8 cellular contexts compared by ENCODE assay signal in the genomic region with DNA sequence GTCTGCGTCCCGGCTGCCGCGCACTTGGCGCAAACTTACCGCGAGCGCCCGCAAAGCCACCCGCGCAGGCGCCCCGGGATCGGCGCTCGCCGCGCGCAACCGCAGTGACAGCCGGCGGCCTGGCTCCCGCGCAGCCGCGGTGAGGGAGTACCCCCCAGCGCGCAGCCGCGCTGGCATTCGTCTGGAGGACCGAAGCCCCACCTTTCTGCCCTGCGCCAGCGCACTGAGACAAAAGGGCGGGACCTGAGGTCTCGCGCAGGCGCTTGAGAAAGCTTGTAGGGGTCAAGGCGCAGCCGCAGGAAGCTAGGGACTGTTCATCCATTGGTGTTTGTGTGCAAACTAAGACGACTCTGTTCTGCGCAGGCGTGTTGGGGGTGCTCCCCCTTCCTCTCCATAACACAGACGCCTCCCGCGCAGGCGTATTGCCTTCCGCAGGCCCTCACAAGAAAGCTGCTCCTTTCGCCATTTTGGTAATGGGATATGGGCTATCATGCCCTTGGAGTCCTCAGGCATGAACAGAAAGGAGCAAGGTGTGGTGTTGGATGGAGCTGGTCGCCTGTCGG. TPM values are rescaled to one million over a fixed set of nuclear protein-coding genes. Genes with fewer than 3 reads are reported as not detected.
DNase-seq lines count a peak whose midpoint lies in the region; ATAC-seq and TF ChIP-seq lines count a peak whose summit lies in the region.

A gene (minus strand): TSS at position 91 of the 563 bp plus-strand sequence. CDS start 558 bp downstream, outside the sequence.

- H3K4me1 Mint-ChIP-seq in activated naive CD4-positive, alpha-beta T cell treated with anti-CD3 and anti-CD28 coated beads, Interleukin-2, amount 50 U/mL, for 24 hours, result peaks cover 24% of the 10 kb centered on the region

- DNase-seq in GM04504 (ENCODE audit: low read depth) (peak; percentile 100), NCI-H1092 (lab: John Stamatoyannopoulos, UW) (peak; percentile 100), glomerular endothelial cell (ENCODE audit: extremely low read depth, low read depth, low spot score) (peak; percentile 99), occipital lobe (lab: John Stamatoyannopoulos, UW) (peak; percentile 98)

- peak within 1 kb of the TSS; percentile 100 for H3K27ac ChIP-seq in temporal lobe (ENCODE audit: low read depth, low read length)

- H3K36me3 Mint-ChIP-seq in activated naive CD4-positive, alpha-beta T cell treated with anti-CD3 and anti-CD28 coated beads, Interleukin-2, amount 50 U/mL, for 24 hours, result peaks cover 3% of the 10 kb centered on the region

- H3K4me3 Mint-ChIP-seq in activated naive CD4-positive, alpha-beta T cell treated with anti-CD3 and anti-CD28 coated beads, Interleukin-2, amount 50 U/mL, for 24 hours, result peak within 1 kb of the TSS; percentile 95

- peak within 1 kb of the TSS; percentile 84 for H3K27ac Mint-ChIP-seq in activated naive CD4-positive, alpha-beta T cell treated with anti-CD3 and anti-CD28 coated beads, Interleukin-2, amount 50 U/mL, for 24 hours

- ATAC-seq in HG02588 (IDR thresholded peaks at IDR 0.05; ENCODE audit: unreplicated experiment) (peak; percentile 63), SK-N-SH treated with all-trans-retinoic acid at 6 μM for 48 hours (peak; percentile 71)

- H3K9me3 Mint-ChIP-seq in activated naive CD4-positive, alpha-beta T cell treated with anti-CD3 and anti-CD28 coated beads, Interleukin-2, amount 50 U/mL, for 24 hours, result no peaks in the 10 kb centered on the region

- no peaks in the 10 kb centered on the region for H3K27me3 Mint-ChIP-seq in activated naive CD4-positive, alpha-beta T cell treated with anti-CD3 and anti-CD28 coated beads, Interleukin-2, amount 50 U/mL, for 24 hours

TF ChIP-seq in SK-N-SH treated with all-trans-retinoic acid at 6 μM for 48 hours, 23 proteins besides CTCF, POLR2A, EP300 and RAD21:
- TF ChIP-seq OSR1 (CRISPR knock-in tag; IDR thresholded peaks at IDR 0.05), result no peak
- no peak for TF ChIP-seq ZNF8 (CRISPR knock-in tag; IDR thresholded peaks at IDR 0.05)
- no peak for TF ChIP-seq ZNF70 (CRISPR knock-in tag; IDR thresholded peaks at IDR 0.05)
- TF ChIP-seq, protein P1, sequence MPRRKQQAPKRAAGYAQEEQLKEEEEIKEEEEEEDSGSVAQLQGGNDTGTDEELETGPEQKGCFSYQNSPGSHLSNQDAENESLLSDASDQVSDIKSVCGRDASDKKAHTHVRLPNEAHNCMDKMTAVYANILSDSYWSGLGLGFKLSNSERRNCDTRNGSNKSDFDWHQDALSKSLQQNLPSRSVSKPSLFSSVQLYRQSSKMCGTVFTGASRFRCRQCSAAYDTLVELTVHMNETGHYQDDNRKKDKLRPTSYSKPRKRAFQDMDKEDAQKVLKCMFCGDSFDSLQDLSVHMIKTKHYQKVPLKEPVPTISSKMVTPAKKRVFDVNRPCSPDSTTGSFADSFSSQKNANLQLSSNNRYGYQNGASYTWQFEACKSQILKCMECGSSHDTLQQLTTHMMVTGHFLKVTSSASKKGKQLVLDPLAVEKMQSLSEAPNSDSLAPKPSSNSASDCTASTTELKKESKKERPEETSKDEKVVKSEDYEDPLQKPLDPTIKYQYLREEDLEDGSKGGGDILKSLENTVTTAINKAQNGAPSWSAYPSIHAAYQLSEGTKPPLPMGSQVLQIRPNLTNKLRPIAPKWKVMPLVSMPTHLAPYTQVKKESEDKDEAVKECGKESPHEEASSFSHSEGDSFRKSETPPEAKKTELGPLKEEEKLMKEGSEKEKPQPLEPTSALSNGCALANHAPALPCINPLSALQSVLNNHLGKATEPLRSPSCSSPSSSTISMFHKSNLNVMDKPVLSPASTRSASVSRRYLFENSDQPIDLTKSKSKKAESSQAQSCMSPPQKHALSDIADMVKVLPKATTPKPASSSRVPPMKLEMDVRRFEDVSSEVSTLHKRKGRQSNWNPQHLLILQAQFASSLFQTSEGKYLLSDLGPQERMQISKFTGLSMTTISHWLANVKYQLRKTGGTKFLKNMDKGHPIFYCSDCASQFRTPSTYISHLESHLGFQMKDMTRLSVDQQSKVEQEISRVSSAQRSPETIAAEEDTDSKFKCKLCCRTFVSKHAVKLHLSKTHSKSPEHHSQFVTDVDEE (CRISPR knock-in tag; IDR thresholded peaks at IDR 0.05), result no peak
- TF ChIP-seq, protein P2, sequence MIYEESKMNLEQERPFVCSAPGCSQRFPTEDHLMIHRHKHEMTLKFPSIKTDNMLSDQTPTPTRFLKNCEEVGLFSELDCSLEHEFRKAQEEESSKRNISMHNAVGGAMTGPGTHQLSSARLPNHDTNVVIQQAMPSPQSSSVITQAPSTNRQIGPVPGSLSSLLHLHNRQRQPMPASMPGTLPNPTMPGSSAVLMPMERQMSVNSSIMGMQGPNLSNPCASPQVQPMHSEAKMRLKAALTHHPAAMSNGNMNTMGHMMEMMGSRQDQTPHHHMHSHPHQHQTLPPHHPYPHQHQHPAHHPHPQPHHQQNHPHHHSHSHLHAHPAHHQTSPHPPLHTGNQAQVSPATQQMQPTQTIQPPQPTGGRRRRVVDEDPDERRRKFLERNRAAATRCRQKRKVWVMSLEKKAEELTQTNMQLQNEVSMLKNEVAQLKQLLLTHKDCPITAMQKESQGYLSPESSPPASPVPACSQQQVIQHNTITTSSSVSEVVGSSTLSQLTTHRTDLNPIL (CRISPR knock-in tag; IDR thresholded peaks at IDR 0.05; ENCODE audit: low read depth), result no peak
- TF ChIP-seq, protein P3, sequence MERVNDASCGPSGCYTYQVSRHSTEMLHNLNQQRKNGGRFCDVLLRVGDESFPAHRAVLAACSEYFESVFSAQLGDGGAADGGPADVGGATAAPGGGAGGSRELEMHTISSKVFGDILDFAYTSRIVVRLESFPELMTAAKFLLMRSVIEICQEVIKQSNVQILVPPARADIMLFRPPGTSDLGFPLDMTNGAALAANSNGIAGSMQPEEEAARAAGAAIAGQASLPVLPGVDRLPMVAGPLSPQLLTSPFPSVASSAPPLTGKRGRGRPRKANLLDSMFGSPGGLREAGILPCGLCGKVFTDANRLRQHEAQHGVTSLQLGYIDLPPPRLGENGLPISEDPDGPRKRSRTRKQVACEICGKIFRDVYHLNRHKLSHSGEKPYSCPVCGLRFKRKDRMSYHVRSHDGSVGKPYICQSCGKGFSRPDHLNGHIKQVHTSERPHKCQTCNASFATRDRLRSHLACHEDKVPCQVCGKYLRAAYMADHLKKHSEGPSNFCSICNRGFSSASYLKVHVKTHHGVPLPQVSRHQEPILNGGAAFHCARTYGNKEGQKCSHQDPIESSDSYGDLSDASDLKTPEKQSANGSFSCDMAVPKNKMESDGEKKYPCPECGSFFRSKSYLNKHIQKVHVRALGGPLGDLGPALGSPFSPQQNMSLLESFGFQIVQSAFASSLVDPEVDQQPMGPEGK (CRISPR knock-in tag; IDR thresholded peaks at IDR 0.05; ENCODE audit: borderline replicate concordance), result no peak

RNA-seq across cellular contexts. Expression of the gene that starts here (rescaled TPM):
- total RNA-seq in glomerular endothelial cell (27.4 and 39.8 TPM in 2 replicates), occipital lobe (44.8 TPM), temporal lobe (29.3 TPM)

Comparison
In these comparisons a context has a peak if more than half of its experiments do, and no peak if none do; other contexts are left out.
1. Peak in every context shown above with its lines: DNase-seq, ATAC-seq and H3K27ac ChIP-seq.